Comparison of ENCODE assay signal across 13 cellular contexts in the genomic region with DNA sequence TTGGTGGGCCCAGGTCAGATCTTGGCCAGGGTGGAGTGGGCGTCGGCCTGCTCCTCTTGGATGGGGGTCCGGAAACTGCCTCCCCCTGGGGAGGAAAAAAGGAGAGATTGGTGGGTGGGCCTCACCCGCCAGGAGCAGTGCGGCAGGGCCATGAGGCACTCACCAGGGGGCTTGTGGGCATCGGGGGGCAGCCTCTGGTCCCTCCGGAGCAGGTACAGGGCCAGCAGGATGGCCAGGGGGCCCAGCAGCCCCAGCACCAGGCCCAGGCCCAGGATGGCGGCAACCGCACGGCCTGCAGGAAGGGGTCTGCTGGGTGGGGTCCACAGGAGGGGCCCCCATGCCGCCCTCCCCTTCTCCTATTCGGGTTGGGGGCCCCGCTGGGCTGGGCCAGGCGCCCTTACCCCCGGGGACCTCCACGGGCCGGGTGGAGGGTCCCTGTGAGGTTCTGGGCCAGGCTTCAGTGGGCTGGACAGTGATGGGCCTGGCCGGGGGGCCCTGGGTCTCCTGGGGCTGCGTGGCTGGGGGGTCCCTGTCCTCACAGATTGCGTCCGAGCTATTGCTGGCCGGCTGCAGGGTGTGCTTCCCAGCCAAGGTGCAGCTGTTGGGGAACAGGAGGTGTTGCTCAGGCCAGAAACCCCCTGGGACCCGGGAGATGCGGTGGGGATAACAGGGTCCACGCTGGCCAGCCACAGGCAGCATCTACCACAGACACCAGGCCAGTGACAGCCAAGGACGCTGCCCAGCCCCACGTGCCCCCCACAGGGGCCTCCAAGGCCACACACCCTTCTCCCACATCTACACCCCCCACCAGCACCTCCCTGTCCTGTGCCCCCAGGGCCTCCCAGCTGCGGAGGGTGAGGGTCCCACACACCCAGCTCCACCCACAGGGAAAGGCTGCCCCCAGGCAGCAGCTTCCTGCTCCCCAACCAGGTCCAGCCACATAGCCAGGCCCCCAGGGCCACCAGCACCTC. TPM values are rescaled to one million over a fixed set of nuclear protein-coding genes. Genes with fewer than 3 reads are reported as not detected.
DNase-seq lines count a peak whose midpoint lies in the region; ATAC-seq, FAIRE-seq and TF ChIP-seq lines count a peak whose summit lies in the region.
"Had no signal": no experiment of that assay in that cellular context is flagged by ENCODE, and none has a peak within 500 bp of the region (broad histone marks: within the 10 kb centered on the region; RNA-seq: fewer than 3 reads in every experiment).

No MANE protein-coding gene starts in this region.

- no peak for ATAC-seq in GM12878
- no peak for ATAC-seq in HG02870 (IDR thresholded peaks at IDR 0.05; ENCODE audit: unreplicated experiment)
- no peak for ATAC-seq in HG03457 (IDR thresholded peaks at IDR 0.05; ENCODE audit: unreplicated experiment)

- no peak for TF ChIP-seq CTCF in Peyer's patch (IDR thresholded peaks at IDR 0.05)
- TF ChIP-seq CTCF in GM12878 (IDR thresholded peaks at IDR 0.05 in 2 of 3, conservative IDR thresholded peaks at IDR 0.05 in 1 of 3; ENCODE audit: control insufficient read depth in 2 of 3, extremely low read depth in 1 of 3, insufficient read depth in 1 of 3, low read depth in 3 of 3, low read length in 3 of 3) = no peak
- no peak for TF ChIP-seq CTCF in osteoblast (IDR thresholded peaks at IDR 0.05; ENCODE audit: extremely low read depth, low read depth, low read length)

- no peaks in the 10 kb centered on the region for H3K27me3 ChIP-seq in CD4-positive, alpha-beta memory T cell (ENCODE audit: insufficient read depth, low read length)
- peaks cover 0 to 8% of the 10 kb centered on the region in 2 donors for H3K27me3 ChIP-seq in Peyer's patch
- H3K27me3 ChIP-seq in GM12878 (replicated peaks in 1 of 2; ENCODE audit: control insufficient read depth in 2 of 2, insufficient read depth in 2 of 2, low read length in 1 of 2) = peaks cover 0 to 6% of the 10 kb centered on the region in 2 experiments; a peak in 1 of 4 replicates
- peaks cover 4% of the 10 kb centered on the region for H3K27me3 ChIP-seq in osteoblast (ENCODE audit: insufficient read depth, low read length)

- no peaks in the 10 kb centered on the region for H3K36me3 ChIP-seq in CD4-positive, alpha-beta memory T cell (ENCODE audit: insufficient read depth, low read length)
- H3K36me3 ChIP-seq in Peyer's patch (peaks cover 0 to 3% (median 0%) of the 10 kb centered on the region in 3 donors), GM12878 (ENCODE audit: control insufficient read depth in 2 of 2, insufficient read depth in 2 of 2, low read length in 1 of 2) (peaks cover 0 to 3% of the 10 kb centered on the region in 2 experiments; a peak in 2 of 4 replicates), osteoblast (ENCODE audit: insufficient read depth, low read length) (peaks cover 4% of the 10 kb centered on the region)

- SMC1A ChIA-PET in GM12878 (lab: Charles Lee; ENCODE audit: uncharacterized antibody, unreplicated experiment) = interaction anchor here (0.7 to 1.4 kb wide), 2 partner anchors 46 to 89 kb away, joined by 3 to 4 read pairs; no protein-coding TSS in a partner anchor

- no peak overlapping the region for H3K4me3 ChIP-seq in CD4-positive, alpha-beta memory T cell (ENCODE audit: low read length in 2 of 2)
- H3K4me3 ChIP-seq in Peyer's patch = peak overlapping the region; percentile 2 to 35 (median 26)
- no peak overlapping the region for H3K4me3 ChIP-seq in GM12878
- no peak overlapping the region for H3K4me3 ChIP-seq in osteoblast (ENCODE audit: insufficient read depth, low read length)

- TF ChIP-seq POLR2A in Peyer's patch (IDR thresholded peaks at IDR 0.05) = no peak
- no peak for TF ChIP-seq POLR2A in GM12878 (IDR thresholded peaks at IDR 0.05; ENCODE audit: low read depth, low read length)

- H2AFZ ChIP-seq in GM12878 (ENCODE audit: control insufficient read depth, low read depth, low read length) (no peak overlapping the region), osteoblast (ENCODE audit: low read length) (no peak overlapping the region)

- peak overlapping the region; percentile 47 to 79 (median 66) for H3K4me3 Mint-ChIP-seq in CD4-positive, alpha-beta memory T cell

- BruUV-seq in GM12878 (replicated peaks; lab: Mats Ljungman, UMichigan) = no TSS peak

- H3K27ac ChIP-seq in CD4-positive, alpha-beta memory T cell (ENCODE audit: low read depth, low read length) = peak overlapping the region; percentile 41
- H3K27ac ChIP-seq in Peyer's patch = peak overlapping the region in 3 of 4 donors; percentile 2 to 57 (median 57)
- no peak overlapping the region for H3K27ac ChIP-seq in GM12878 (ENCODE audit: control insufficient read depth, insufficient read depth)
- H3K27ac ChIP-seq in osteoblast (ENCODE audit: low read depth, low read length) = no peak overlapping the region

- no peaks in the 10 kb centered on the region for H3K9me3 Mint-ChIP-seq in CD4-positive, alpha-beta memory T cell

- H3K79me2 ChIP-seq in GM12878 (ENCODE audit: control insufficient read depth, insufficient read depth, low read length) = no peaks in the 10 kb centered on the region
- no peaks in the 10 kb centered on the region for H3K79me2 ChIP-seq in osteoblast (ENCODE audit: insufficient read depth, low read length)

- RAD21 ChIA-PET in GM12878 (lab: Charles Lee; ENCODE audit: unreplicated experiment) = interaction anchor here (0.7 to 2.1 kb wide), 5 partner anchors 19 to 193 kb away, joined by 3 to 10 read pairs (median 6); no protein-coding TSS in a partner anchor

- no peak overlapping the region for H3K4me2 ChIP-seq in GM12878 (ENCODE audit: control insufficient read depth, insufficient read depth)
- no peak overlapping the region for H3K4me2 ChIP-seq in osteoblast (ENCODE audit: insufficient read depth, low read length)

- no peaks in the 10 kb centered on the region for H3K27me3 Mint-ChIP-seq in CD4-positive, alpha-beta memory T cell

- H4K20me1 ChIP-seq in GM12878 (ENCODE audit: control insufficient read depth, insufficient read depth) = no peaks in the 10 kb centered on the region
- H4K20me1 ChIP-seq in osteoblast (ENCODE audit: insufficient read depth, low read length) = no peaks in the 10 kb centered on the region

- TF ChIP-seq EP300 in GM12878 (IDR thresholded peaks at IDR 0.05; ENCODE audit: borderline replicate concordance in 1 of 2, control insufficient read depth in 1 of 2, low read depth in 2 of 2, low read length in 2 of 2) = no peak

- H3K36me3 Mint-ChIP-seq in CD4-positive, alpha-beta memory T cell = peaks cover 0 to 6% of the 10 kb centered on the region in 2 donors

- no peak for FAIRE-seq in GM12878 (lab: Jason Lieb, UNC)

- H3K4me1 ChIP-seq in CD4-positive, alpha-beta memory T cell (ENCODE audit: insufficient read depth, low read length) = peaks cover 80% of the 10 kb centered on the region
- peaks cover 0 to 61% (median 38%) of the 10 kb centered on the region in 4 donors for H3K4me1 ChIP-seq in Peyer's patch
- peaks cover 47% of the 10 kb centered on the region for H3K4me1 ChIP-seq in GM12878 (ENCODE audit: control insufficient read depth, insufficient read depth, low read length)
- H3K4me1 ChIP-seq in osteoblast (ENCODE audit: insufficient read depth, low read length) = peaks cover 13% of the 10 kb centered on the region

- no peak overlapping the region for H3K9ac ChIP-seq in GM12878 (ENCODE audit: control insufficient read depth, insufficient read depth, low read length)

- peaks cover 18 to 61% (median 36%) of the 10 kb centered on the region in 4 donors for H3K4me1 Mint-ChIP-seq in CD4-positive, alpha-beta memory T cell

- POLR2A ChIA-PET in CD4-positive, alpha-beta memory T cell (lab: Charles Lee; ENCODE audit: partially characterized antibody) = interaction anchor here (0.8 to 2.2 kb wide), 4 partner anchors 13 to 198 kb away, joined by 3 to 11 read pairs (median 8); partner anchors contain the start of genes B3GALT6 and SDF4
- POLR2A ChIA-PET in GM12878 (lab: Charles Lee) = interaction anchor here (2.2 kb wide), 1 partner anchor 40 kb away, joined by 7 read pairs; no protein-coding TSS in a partner anchor

- 59% methylated on average over 21 of the region's 28 CpGs for WGBS in GM12878 (ENCODE audit: insufficient coverage, insufficient replicate concordance, low lambda C conversion rate, missing lambda C conversion rate)

- CTCF ChIA-PET in CD4-positive, alpha-beta memory T cell (lab: Charles Lee; ENCODE audit: partially characterized antibody) = interaction anchor here (0.6 kb wide), 1 partner anchor 52 kb away, joined by 3 read pairs; no protein-coding TSS in a partner anchor
- CTCF ChIA-PET in GM12878 (lab: Yijun Ruan, JAX) = interaction anchor here (0.6 to 2.2 kb wide), 2 partner anchors 19 to 23 kb away, joined by 3 to 8 read pairs; no protein-coding TSS in a partner anchor

- no peaks in the 10 kb centered on the region for H3K9me3 ChIP-seq in CD4-positive, alpha-beta memory T cell (ENCODE audit: control insufficient read depth in 1 of 2, low read length in 2 of 2)
- H3K9me3 ChIP-seq in Peyer's patch (no peaks in the 10 kb centered on the region), GM12878 (replicated peaks; ENCODE audit: control insufficient read depth, insufficient read depth, low read length) (no peaks in the 10 kb centered on the region), osteoblast (ENCODE audit: low read depth, low read length) (no peaks in the 10 kb centered on the region)

- TF ChIP-seq RAD21 in GM12878 (IDR thresholded peaks at IDR 0.05; ENCODE audit: insufficient read depth, low read depth, low read length) = no peak

- in situ Hi-C loops in GM12878 (cut with MboI) = no loop called here

- peak in 1 of 5 donors; percentile 33 for DNase-seq in CD4-positive, alpha-beta memory T cell
- DNase-seq in Peyer's patch (peak in 1 of 3 donors; percentile 42), GM12878 (ENCODE audit: low read depth, low spot score) (no peak), osteoblast (ENCODE audit: insufficient read length, low spot score, missing footprints) (peak; percentile 88), NCI-H2227 (lab: John Stamatoyannopoulos, UW; ENCODE audit: unreplicated experiment) (no peak)
- DNase-seq: Calu3, NCI-H1048, NCI-H345, OCI-M1 had no signal

- intact Hi-C loops in CD4-positive, alpha-beta memory T cell (cut with micrococcal nuclease) = no loop called here
- intact Hi-C loops in GM12878 (cut with micrococcal nuclease; ENCODE audit: unreplicated experiment) = no loop called here

- peak overlapping the region in 5 of 7 donors; percentile 52 to 86 (median 60) for H3K27ac Mint-ChIP-seq in CD4-positive, alpha-beta memory T cell

RNA-seq across cellular contexts. Expression of gene TNFRSF4, which starts 2.1 kb away (rescaled TPM):
- 10 to 100 TPM; 13.5 to 15.5 TPM for total RNA-seq in CD4-positive, alpha-beta memory T cell
- polyA plus RNA-seq in CD4-positive, alpha-beta memory T cell = 10 to 100 TPM; 63.2 to 75.1 TPM
- total RNA-seq in Peyer's patch (1 to 10 TPM in 3 of 4 donors, not detected in 1; 1.6 to 9.1 (median 2.8) TPM), GM12878 (2014; rRNA removed) (6.2 and 6.9 TPM in 2 replicates), GM12878 (2014; rRNA removed; fragmentation: Illumina TruSeq; extraction: Trizol) (0.51 and 0.67 TPM in 2 replicates), GM12878 (2021) (6.1 and 6.5 TPM in 2 replicates), osteoblast (under 0.01 TPM in 1 of 2 replicates, not detected in the other)
- total RNA-seq in GM12878 (2013; cell fraction: nucleolus; rRNA removed) = 8.5 and 8.7 TPM in 2 replicates
- 0.39 TPM for polyA plus RNA-seq in GM12878 (2011; ENCODE audit: low read depth)
- polyA plus RNA-seq in GM12878 (2011; rRNA removed) (0.33 TPM in 1 of 2 replicates, not detected in the other), GM12878 (2014; fragmentation: Illumina TruSeq; extraction: Trizol) (0.24 TPM in 1 of 2 replicates, not detected in the other), GM12878 (2014; fragmentation: Nextera tagmentation; extraction: Ambion mirVana) (under 1 TPM in 1 of 2 experiments, not detected in 1; 0.05 TPM), GM12878 (2014; rRNA removed) (6.5 and 7.3 TPM in 2 replicates), GM12878 (2016; fragmentation: Nextera tagmentation; extraction: Ambion mirVana) (1 to 10 TPM; 2.5 to 2.8 TPM)
- polyA plus RNA-seq in GM12878 (2011; cell fraction: cytosol; rRNA removed) = 0.37 and 0.75 TPM in 2 replicates
- polyA plus RNA-seq in GM12878 (2011; cell fraction: nucleus; rRNA removed) = 1.3 and 1.6 TPM in 2 replicates
- polyA plus RNA-seq in GM12878 (2012) = 3.1 and 3.3 TPM in 2 replicates
- polyA minus RNA-seq in GM12878 (2011; rRNA and poly(A)+ RNA removed) = not detected in 2 replicates
- polyA minus RNA-seq in GM12878 (2011; cell fraction: cytosol; rRNA and poly(A)+ RNA removed) = not detected in 2 replicates
- polyA minus RNA-seq in GM12878 (2011; cell fraction: nucleus; rRNA and poly(A)+ RNA removed) = 0.24 and 0.67 TPM in 2 replicates
- total RNA-seq: Calu3 had no signal

RNA-seq across cellular contexts. Expression of gene TNFRSF18, which starts 5.4 kb away (rescaled TPM):
- 1 to 10 TPM; 8.0 to 8.6 TPM for total RNA-seq in CD4-positive, alpha-beta memory T cell
- polyA plus RNA-seq in CD4-positive, alpha-beta memory T cell = 10 to 100 TPM; 22.1 to 27.1 TPM
- 10 to 100 TPM in 1 of 4 donors, 1 to 10 TPM in 1, under 1 TPM in 1, not detected in 1; 0.70 to 38.0 (median 3.2) TPM for total RNA-seq in Peyer's patch
- total RNA-seq in GM12878 (2013; cell fraction: nucleolus; rRNA removed) = 10.6 and 12.0 TPM in 2 replicates
- 4.6 and 4.8 TPM in 2 replicates for total RNA-seq in GM12878 (2014; rRNA removed)
- 0.37 and 0.72 TPM in 2 replicates for total RNA-seq in GM12878 (2014; rRNA removed; fragmentation: Illumina TruSeq; extraction: Trizol)
- total RNA-seq in GM12878 (2021) = 6.1 and 6.3 TPM in 2 replicates
- polyA plus RNA-seq in GM12878 (2011; ENCODE audit: low read depth) = 1.9 TPM
- polyA plus RNA-seq in GM12878 (2011; rRNA removed) = 2.0 and 4.5 TPM in 2 replicates
- 8.1 and 12.6 TPM in 2 replicates for polyA plus RNA-seq in GM12878 (2011; cell fraction: cytosol; rRNA removed)
- polyA plus RNA-seq in GM12878 (2011; cell fraction: nucleus; rRNA removed) = 21.6 and 27.6 TPM in 2 replicates
- polyA plus RNA-seq in GM12878 (2012) = 5.4 and 5.5 TPM in 2 replicates
- polyA plus RNA-seq in GM12878 (2014; fragmentation: Illumina TruSeq; extraction: Trizol) = 0.53 TPM in 1 of 2 replicates, not detected in the other
- under 1 TPM in 1 of 2 experiments, not detected in 1; 0.18 TPM for polyA plus RNA-seq in GM12878 (2014; fragmentation: Nextera tagmentation; extraction: Ambion mirVana)
- 7.0 and 7.5 TPM in 2 replicates for polyA plus RNA-seq in GM12878 (2014; rRNA removed)
- 1 to 10 TPM; 1.3 to 1.5 TPM for polyA plus RNA-seq in GM12878 (2016; fragmentation: Nextera tagmentation; extraction: Ambion mirVana)
- polyA minus RNA-seq in GM12878 (2011; rRNA and poly(A)+ RNA removed) = 1.2 and 5.0 TPM in 2 replicates
- 1.4 and 4.8 TPM in 2 replicates for polyA minus RNA-seq in GM12878 (2011; cell fraction: cytosol; rRNA and poly(A)+ RNA removed)
- polyA minus RNA-seq in GM12878 (2011; cell fraction: nucleus; rRNA and poly(A)+ RNA removed) = 1.7 and 2.2 TPM in 2 replicates
- 0.29 TPM in 1 of 2 replicates, not detected in the other for total RNA-seq in osteoblast
- total RNA-seq: Calu3, HT1080, pulmonary artery endothelial cell had no signal

RNA-seq across cellular contexts. Expression of gene SDF4, which starts 20.0 kb away (rescaled TPM):
- total RNA-seq in CD4-positive, alpha-beta memory T cell = 100 to 1,000 TPM; 125 to 138 TPM
- 100 to 1,000 TPM in 1 of 2 donors, 10 to 100 TPM in 1; 97.4 to 106 TPM for polyA plus RNA-seq in CD4-positive, alpha-beta memory T cell
- total RNA-seq in Peyer's patch (100 to 1,000 TPM in 3 of 4 donors, 10 to 100 TPM in 1; 88.3 to 280 (median 177) TPM), GM12878 (2014; rRNA removed) (43.1 and 48.7 TPM in 2 replicates), GM12878 (2014; rRNA removed; fragmentation: Illumina TruSeq; extraction: Trizol) (25.8 and 31.8 TPM in 2 replicates), GM12878 (2021) (92.2 and 97.2 TPM in 2 replicates), osteoblast (136 and 151 TPM in 2 replicates)
- total RNA-seq in GM12878 (2013; cell fraction: nucleolus; rRNA removed) = 53.9 and 54.1 TPM in 2 replicates
- polyA plus RNA-seq in GM12878 (2011; ENCODE audit: low read depth) = 16.2 TPM
- polyA plus RNA-seq in GM12878 (2011; rRNA removed) (16.4 and 28.8 TPM in 2 replicates), GM12878 (2014; fragmentation: Illumina TruSeq; extraction: Trizol) (5.9 and 27.2 TPM in 2 replicates), GM12878 (2014; fragmentation: Nextera tagmentation; extraction: Ambion mirVana) (1 to 10 TPM in 1 of 2 experiments, under 1 TPM in 1; 0.44 to 2.0 TPM), GM12878 (2014; rRNA removed) (51.5 and 65.0 TPM in 2 replicates), GM12878 (2016; fragmentation: Nextera tagmentation; extraction: Ambion mirVana) (10 to 100 TPM; 78.5 to 87.8 TPM)
- polyA plus RNA-seq in GM12878 (2011; cell fraction: cytosol; rRNA removed) = 30.5 and 38.1 TPM in 2 replicates
- polyA plus RNA-seq in GM12878 (2011; cell fraction: nucleus; rRNA removed) = 93.2 and 136 TPM in 2 replicates
- 57.3 and 60.4 TPM in 2 replicates for polyA plus RNA-seq in GM12878 (2012)
- polyA minus RNA-seq in GM12878 (2011; rRNA and poly(A)+ RNA removed) = 24.1 and 24.7 TPM in 2 replicates
- polyA minus RNA-seq in GM12878 (2011; cell fraction: cytosol; rRNA and poly(A)+ RNA removed) = 15.0 and 18.9 TPM in 2 replicates
- 27.2 and 42.8 TPM in 2 replicates for polyA minus RNA-seq in GM12878 (2011; cell fraction: nucleus; rRNA and poly(A)+ RNA removed)

RNA-seq across cellular contexts. Expression of gene B3GALT6, which starts 20.2 kb away (rescaled TPM):
- total RNA-seq in CD4-positive, alpha-beta memory T cell = 10 to 100 TPM; 23.0 to 23.7 TPM
- polyA plus RNA-seq in CD4-positive, alpha-beta memory T cell = 10 to 100 TPM in 1 of 2 donors, 1 to 10 TPM in 1; 5.4 to 14.4 TPM
- total RNA-seq in Peyer's patch (10 to 100 TPM in 2 of 4 donors, 1 to 10 TPM in 2; 9.1 to 13.4 (median 10.6) TPM), GM12878 (2014; rRNA removed) (18.3 and 20.8 TPM in 2 replicates), GM12878 (2014; rRNA removed; fragmentation: Illumina TruSeq; extraction: Trizol) (6.7 and 7.8 TPM in 2 replicates), GM12878 (2021) (18.7 and 20.6 TPM in 2 replicates), osteoblast (26.5 and 29.7 TPM in 2 replicates)
- total RNA-seq in GM12878 (2013; cell fraction: nucleolus; rRNA removed) = 13.9 and 14.3 TPM in 2 replicates
- polyA plus RNA-seq in GM12878 (2011; ENCODE audit: low read depth) = 2.2 TPM
- polyA plus RNA-seq in GM12878 (2011; rRNA removed) (1.5 and 2.2 TPM in 2 replicates), GM12878 (2014; fragmentation: Illumina TruSeq; extraction: Trizol) (5.8 and 6.8 TPM in 2 replicates), GM12878 (2014; fragmentation: Nextera tagmentation; extraction: Ambion mirVana) (1 to 10 TPM in 1 of 2 experiments, under 1 TPM in 1; 0.53 to 1.6 TPM), GM12878 (2014; rRNA removed) (14.2 and 17.1 TPM in 2 replicates), GM12878 (2016; fragmentation: Nextera tagmentation; extraction: Ambion mirVana) (1 to 10 TPM; 1.1 to 1.6 TPM)
- 2.8 and 4.3 TPM in 2 replicates for polyA plus RNA-seq in GM12878 (2011; cell fraction: cytosol; rRNA removed)
- polyA plus RNA-seq in GM12878 (2011; cell fraction: nucleus; rRNA removed) = 5.4 and 7.7 TPM in 2 replicates
- polyA plus RNA-seq in GM12878 (2012) = 5.4 and 6.2 TPM in 2 replicates
- 2.4 and 2.9 TPM in 2 replicates for polyA minus RNA-seq in GM12878 (2011; rRNA and poly(A)+ RNA removed)
- polyA minus RNA-seq in GM12878 (2011; cell fraction: cytosol; rRNA and poly(A)+ RNA removed) = 1.2 and 2.7 TPM in 2 replicates
- 12.7 and 22.7 TPM in 2 replicates for polyA minus RNA-seq in GM12878 (2011; cell fraction: nucleus; rRNA and poly(A)+ RNA removed)

RNA-seq across cellular contexts. Expression of gene C1QTNF12, which starts 34.7 kb away (rescaled TPM):
- 1 to 10 TPM; 2.4 to 3.3 TPM for total RNA-seq in CD4-positive, alpha-beta memory T cell
- under 1 TPM in 1 of 2 donors, not detected in 1; 0.31 TPM for polyA plus RNA-seq in CD4-positive, alpha-beta memory T cell
- total RNA-seq in Peyer's patch = 10 to 100 TPM in 3 of 4 donors, not detected in 1; 23.3 to 58.0 (median 44.2) TPM
- 1.3 and 1.4 TPM in 2 replicates for total RNA-seq in GM12878 (2013; cell fraction: nucleolus; rRNA removed)
- 0.17 and 0.76 TPM in 2 replicates for total RNA-seq in GM12878 (2014; rRNA removed)
- 0.37 TPM in 1 of 2 replicates, not detected in the other for total RNA-seq in GM12878 (2014; rRNA removed; fragmentation: Illumina TruSeq; extraction: Trizol)
- total RNA-seq in GM12878 (2021) = 0.96 and 1.0 TPM in 2 replicates
- 1.9 TPM for polyA plus RNA-seq in GM12878 (2011; ENCODE audit: low read depth)
- not detected in 2 replicates for polyA plus RNA-seq in GM12878 (2011; rRNA removed)
- 0.22 and 0.48 TPM in 2 replicates for polyA plus RNA-seq in GM12878 (2011; cell fraction: cytosol; rRNA removed)
- 4.2 and 6.9 TPM in 2 replicates for polyA plus RNA-seq in GM12878 (2011; cell fraction: nucleus; rRNA removed)
- 3.7 and 4.4 TPM in 2 replicates for polyA plus RNA-seq in GM12878 (2012)
- polyA plus RNA-seq in GM12878 (2014; fragmentation: Illumina TruSeq; extraction: Trizol) = not detected in 2 replicates
- under 1 TPM in 1 of 2 experiments, not detected in 1; 0.31 TPM for polyA plus RNA-seq in GM12878 (2014; fragmentation: Nextera tagmentation; extraction: Ambion mirVana)
- 0.50 and 0.84 TPM in 2 replicates for polyA plus RNA-seq in GM12878 (2014; rRNA removed)
- under 1 TPM in 1 of 2 experiments, not detected in 1; 0.20 TPM for polyA plus RNA-seq in GM12878 (2016; fragmentation: Nextera tagmentation; extraction: Ambion mirVana)
- polyA minus RNA-seq in GM12878 (2011; rRNA and poly(A)+ RNA removed) = 0.52 TPM in 1 of 2 replicates, not detected in the other
- polyA minus RNA-seq in GM12878 (2011; cell fraction: cytosol; rRNA and poly(A)+ RNA removed) = not detected in 2 replicates
- polyA minus RNA-seq in GM12878 (2011; cell fraction: nucleus; rRNA and poly(A)+ RNA removed) = 1.1 and 1.8 TPM in 2 replicates
- 0.36 and 0.59 TPM in 2 replicates for total RNA-seq in osteoblast

Comparison
In these comparisons a context has a peak if more than half of its experiments do, and no peak if none do; other contexts are left out.
1. H3K27ac ChIP-seq: peak in CD4-positive, alpha-beta memory T cell (single experiment) and Peyer's patch (3 of 4); none in GM12878 (single experiment) and osteoblast (single experiment).
2. H3K4me3 ChIP-seq: peak in Peyer's patch (4 of 4); none in CD4-positive, alpha-beta memory T cell (0 of 2), GM12878 (single experiment) and osteoblast (single experiment).